In genomic region chr18:43620936-43621335, GRCh38 we compare ENCODE assay signal across 8 cellular contexts.
DNase-seq lines count a peak whose midpoint lies in the region; ATAC-seq and TF ChIP-seq lines count a peak whose summit lies in the region.

No MANE protein-coding gene starts in this region.

- H3K79me2 ChIP-seq in DND-41 (ENCODE audit: insufficient read depth, low read length) (no peaks in the 10 kb centered on the region), Loucy (ENCODE audit: insufficient read depth, low read length) (no peaks in the 10 kb centered on the region)

- H3K27me3 ChIP-seq in DND-41 (ENCODE audit: insufficient read depth, low read length, poor library complexity) (no peaks in the 10 kb centered on the region), Loucy (ENCODE audit: insufficient read depth, low read length, poor library complexity, severe bottlenecking) (no peaks in the 10 kb centered on the region), right cardiac atrium (ENCODE audit: control insufficient read depth, insufficient read depth) (no peaks in the 10 kb centered on the region)

- no peaks in the 10 kb centered on the region for H3F3A ChIP-seq in Loucy (ENCODE audit: low read depth)

- no peak overlapping the region for H3K27ac ChIP-seq in DND-41 (ENCODE audit: low read length)
- H3K27ac ChIP-seq in right cardiac atrium (ENCODE audit: low read length): no peak overlapping the region

- ATAC-seq in DND-41 (ENCODE audit: insufficient read depth, low read depth): peak; percentile 85
- peak; percentile 86 for ATAC-seq in GM21526 (IDR thresholded peaks at IDR 0.05; ENCODE audit: low FRiP score, unreplicated experiment)
- ATAC-seq in right cardiac atrium: peak; percentile 38 to 55
- no peak for ATAC-seq in GM19023 (IDR thresholded peaks at IDR 0.05; ENCODE audit: unreplicated experiment)

- H2AFZ ChIP-seq in DND-41 (ENCODE audit: low read depth, low read length) (no peak overlapping the region), Loucy (ENCODE audit: low read length) (no peak overlapping the region)

- H3K36me3 ChIP-seq in DND-41 (ENCODE audit: insufficient read depth, low read length) (no peaks in the 10 kb centered on the region), Loucy (ENCODE audit: insufficient read depth, low read length) (no peaks in the 10 kb centered on the region)

- H3K4me3 ChIP-seq in DND-41 (ENCODE audit: low read depth in 1 of 2, low read length in 2 of 2) (no peak overlapping the region), Loucy (ENCODE audit: low read length, poor library complexity, severe bottlenecking) (no peak overlapping the region), right cardiac atrium (ENCODE audit: low read length) (no peak overlapping the region)

- TF ChIP-seq CTCF in DND-41 (IDR thresholded peaks at IDR 0.05; ENCODE audit: borderline replicate concordance, extremely low read depth, low read length, poor library complexity, severe bottlenecking) (peak; percentile 66), Loucy (conservative IDR thresholded peaks at IDR 0.05; ENCODE audit: low read length) (peak; percentile 62)

- no peaks in the 10 kb centered on the region for H3K4me1 ChIP-seq in DND-41 (ENCODE audit: insufficient read depth, low read length)
- no peaks in the 10 kb centered on the region for H3K4me1 ChIP-seq in Loucy (ENCODE audit: insufficient read depth, low read length, poor library complexity, severe bottlenecking)
- no peaks in the 10 kb centered on the region for H3K4me1 ChIP-seq in right cardiac atrium (ENCODE audit: control insufficient read depth, insufficient read depth, low read length)

- WGBS in right cardiac atrium: 10% methylated on average over 2 of the region's 2 CpGs

- H3K9ac ChIP-seq in DND-41 (ENCODE audit: low read depth, low read length) (no peak overlapping the region), Loucy (ENCODE audit: low read depth, low read length, poor library complexity, severe bottlenecking) (no peak overlapping the region)

- H3K9me2 ChIP-seq in Loucy (replicated peaks; ENCODE audit: low read depth, low read length): no peaks in the 10 kb centered on the region

- intact Hi-C loops in right cardiac atrium (cut with DNase I): loop anchor here in 2 of 4 donors (5.0 to 10.0 kb wide), 2 partner anchors 704 to 1761 kb away; no protein-coding TSS in a partner anchor

- H3K9me3 ChIP-seq in DND-41 (ENCODE audit: insufficient read depth, low read length, severe bottlenecking) (no peaks in the 10 kb centered on the region), Loucy (ENCODE audit: insufficient read depth, low read depth, low read length) (no peaks in the 10 kb centered on the region), right cardiac atrium (ENCODE audit: control insufficient read depth, low read length) (no peaks in the 10 kb centered on the region)

- no peak for DNase-seq in DND-41
- peak; percentile 8 for DNase-seq in SW480 (ENCODE audit: low spot score)
- peak in 1 of 3 donors; percentile 2 for DNase-seq in right cardiac atrium
- DNase-seq in superior temporal gyrus (ENCODE audit: extremely low spot score): peak; percentile 77
- no peak for DNase-seq in KG1 (lab: John Stamatoyannopoulos, UW)

- H4K20me1 ChIP-seq in DND-41 (ENCODE audit: insufficient read depth, low read length): no peaks in the 10 kb centered on the region
- H4K20me1 ChIP-seq in Loucy (ENCODE audit: insufficient read depth, low read length, poor library complexity, severe bottlenecking): no peaks in the 10 kb centered on the region

- H3K4me2 ChIP-seq in DND-41 (ENCODE audit: insufficient read depth, low read length) (no peak overlapping the region), Loucy (ENCODE audit: low read depth, low read length, poor library complexity, severe bottlenecking) (no peak overlapping the region)

Comparison
In these comparisons a context has a peak if more than half of its experiments do, and no peak if none do; other contexts are left out.
1. DNase-seq: peak in SW480 (single experiment) and superior temporal gyrus (single experiment); none in DND-41 (single experiment) and KG1 (single experiment).